9 cellular contexts compared by ENCODE assay signal in the genomic region with DNA sequence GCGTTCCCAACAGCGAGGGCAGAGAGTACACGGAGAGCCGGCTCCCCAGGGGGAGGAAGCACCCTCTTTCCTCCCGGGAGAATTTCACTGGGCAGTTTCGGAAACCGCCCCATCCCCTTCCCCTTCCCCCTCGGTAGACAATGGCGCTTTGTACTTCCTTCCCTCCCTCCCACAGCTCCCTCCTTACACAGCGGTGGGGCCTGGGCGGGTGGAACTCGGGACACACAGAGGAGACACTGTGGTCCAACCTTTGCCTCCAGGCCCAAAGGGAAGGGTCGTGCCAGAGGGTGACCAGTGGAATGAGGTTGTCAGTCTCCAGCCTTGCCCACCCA. TPM values are rescaled to one million over a fixed set of nuclear protein-coding genes. Genes with fewer than 3 reads are reported as not detected.
DNase-seq lines count a peak whose midpoint lies in the region; ATAC-seq and TF ChIP-seq lines count a peak whose summit lies in the region.
"Had no signal": no experiment of that assay in that cellular context is flagged by ENCODE, and none has a peak within 500 bp of the region (broad histone marks: within the 10 kb centered on the region; RNA-seq: fewer than 3 reads in every experiment).

No MANE protein-coding gene starts in this region.

- ATAC-seq in naive thymus-derived CD4-positive, alpha-beta T cell: no peak
- ATAC-seq in HG03457 (IDR thresholded peaks at IDR 0.05; ENCODE audit: unreplicated experiment): no peak
- no peak for ATAC-seq in HG02852 (IDR thresholded peaks at IDR 0.05; ENCODE audit: unreplicated experiment)

- intact Hi-C loops in CD14-positive monocyte (cut with micrococcal nuclease): loop anchor here in 1 of 2 donors (5.0 kb wide), 2 partner anchors 138 to 187 kb away; no protein-coding TSS in a partner anchor
- intact Hi-C loops in naive thymus-derived CD4-positive, alpha-beta T cell (cut with micrococcal nuclease): loop anchor here (2.0 to 10.0 kb wide), 6 partner anchors 75 to 669 kb away; partner anchors contain the start of genes DEPDC5 (in 1 of the 2), DRG1 (in 1 of the 2), LIMK2 (in 1 of the 2) and PRR14L (in 1 of the 2)

- H3K27me3 Mint-ChIP-seq in CD14-positive monocyte (ENCODE audit: low read depth in 3 of 3): peaks cover 2 to 3% (median 2%) of the 10 kb centered on the region in 3 donors
- H3K27me3 Mint-ChIP-seq in naive thymus-derived CD4-positive, alpha-beta T cell: no peaks in the 10 kb centered on the region

- H2AFZ ChIP-seq in OCI-LY3 (ENCODE audit: low read depth, low read length): peak overlapping the region; percentile 35

- H3K36me3 Mint-ChIP-seq in CD14-positive monocyte: peaks cover 4 to 13% of the 10 kb centered on the region in 2 donors
- H3K36me3 Mint-ChIP-seq in naive thymus-derived CD4-positive, alpha-beta T cell: no peaks in the 10 kb centered on the region

- H3K4me3 ChIP-seq in OCI-LY3 (ENCODE audit: low read length) (peak overlapping the region; percentile 95), epithelial cell of esophagus (ENCODE audit: low read length) (peak overlapping the region; percentile 68)
- H3K4me3 ChIP-seq in naive thymus-derived CD4-positive, alpha-beta T cell (ENCODE audit: low read length): peak overlapping the region; percentile 87

- CTCF ChIA-PET in naive thymus-derived CD4-positive, alpha-beta T cell (lab: Charles Lee): interaction anchor here (1.0 to 8.1 kb wide), 15 partner anchors 22 to 452 kb away, joined by 3 to 59 read pairs (median 4); partner anchors contain the start of genes SELENOM and SLC35E4

- TF ChIP-seq CTCF in CD14-positive monocyte (IDR thresholded peaks at IDR 0.05): peak; percentile 63
- TF ChIP-seq CTCF in OCI-LY3 (IDR thresholded peaks at IDR 0.05; ENCODE audit: low read depth, low read length): no peak
- TF ChIP-seq CTCF in epithelial cell of esophagus (IDR thresholded peaks at IDR 0.05; ENCODE audit: insufficient read depth, low read depth, low read length, missing control alignments): no peak

- peak overlapping the region; percentile 93 for H3K27ac ChIP-seq in OCI-LY3 (ENCODE audit: low read length)
- peak overlapping the region; percentile 90 for H3K27ac ChIP-seq in naive thymus-derived CD4-positive, alpha-beta T cell (ENCODE audit: low read depth, low read length)

- POLR2A ChIA-PET in naive thymus-derived CD4-positive, alpha-beta T cell (lab: Charles Lee): interaction anchor here (0.6 to 5.3 kb wide), 13 partner anchors 22 to 207 kb away, joined by 3 to 31 read pairs (median 5); partner anchors contain the start of genes MORC2, PIK3IP1, SELENOM and TUG1

- no peaks in the 10 kb centered on the region for H3K27me3 ChIP-seq in OCI-LY3 (ENCODE audit: low read depth, low read length)
- no peaks in the 10 kb centered on the region for H3K27me3 ChIP-seq in naive thymus-derived CD4-positive, alpha-beta T cell (ENCODE audit: control insufficient read depth in 2 of 2, insufficient read depth in 2 of 2, low read length in 2 of 2)

- peaks cover 0 to 1% (median 0%) of the 10 kb centered on the region in 7 donors for H3K9me3 Mint-ChIP-seq in CD14-positive monocyte
- no peaks in the 10 kb centered on the region for H3K9me3 Mint-ChIP-seq in naive thymus-derived CD4-positive, alpha-beta T cell

- peaks cover 43% of the 10 kb centered on the region for H3K4me1 ChIP-seq in OCI-LY3 (ENCODE audit: low read length)
- peaks cover 13 to 38% of the 10 kb centered on the region in 2 donors for H3K4me1 ChIP-seq in naive thymus-derived CD4-positive, alpha-beta T cell (ENCODE audit: control insufficient read depth in 2 of 2, insufficient read depth in 2 of 2, low read length in 2 of 2)

- H3K4me2 ChIP-seq in OCI-LY3 (ENCODE audit: low read length): peak overlapping the region; percentile 93

- H3K9ac ChIP-seq in OCI-LY3 (ENCODE audit: low read length): peak overlapping the region; percentile 99

- H3K27ac Mint-ChIP-seq in CD14-positive monocyte: peak overlapping the region; percentile 80 to 94 (median 85)
- peak overlapping the region in 4 of 9 donors; percentile 28 to 87 (median 48) for H3K27ac Mint-ChIP-seq in naive thymus-derived CD4-positive, alpha-beta T cell

- H3K36me3 ChIP-seq in OCI-LY3 (replicated peaks; ENCODE audit: low read depth, low read length): no peaks in the 10 kb centered on the region
- H3K36me3 ChIP-seq in naive thymus-derived CD4-positive, alpha-beta T cell (ENCODE audit: control insufficient read depth in 2 of 3, insufficient read depth in 3 of 3, low read length in 3 of 3): peaks cover 0 to 3% (median 0%) of the 10 kb centered on the region in 3 experiments

- H4K20me1 ChIP-seq in OCI-LY3 (ENCODE audit: insufficient read depth, low read length): no peaks in the 10 kb centered on the region

- DNase-seq in CD14-positive monocyte (ENCODE audit: low spot score) (peak; percentile 46), epithelial cell of esophagus (ENCODE audit: low read depth) (no peak), H4 (ENCODE audit: low spot score) (no peak), NCI-H345 (lab: John Stamatoyannopoulos, UW) (no peak)
- no peak for DNase-seq in naive thymus-derived CD4-positive, alpha-beta T cell

- H3K9me3 ChIP-seq in OCI-LY3 (ENCODE audit: insufficient read depth, low read length): no peaks in the 10 kb centered on the region
- H3K9me3 ChIP-seq in naive thymus-derived CD4-positive, alpha-beta T cell (ENCODE audit: control insufficient read depth in 2 of 3, low read length in 3 of 3): no peaks in the 10 kb centered on the region

- peaks cover 44% of the 10 kb centered on the region for H3K4me1 Mint-ChIP-seq in CD14-positive monocyte
- peaks cover 25 to 42% (median 37%) of the 10 kb centered on the region in 7 donors for H3K4me1 Mint-ChIP-seq in naive thymus-derived CD4-positive, alpha-beta T cell

- H3K79me2 ChIP-seq in OCI-LY3 (ENCODE audit: low read length): peaks cover 20% of the 10 kb centered on the region

- peak overlapping the region; percentile 78 to 87 for H3K4me3 Mint-ChIP-seq in CD14-positive monocyte
- peak overlapping the region; percentile 80 to 92 (median 88) for H3K4me3 Mint-ChIP-seq in naive thymus-derived CD4-positive, alpha-beta T cell

RNA-seq across cellular contexts. Expression of gene SMTN, which starts 4.3 kb away (rescaled TPM):
- polyA plus RNA-seq in CD14-positive monocyte: under 1 TPM; 0.87 to 0.88 TPM
- 10 to 100 TPM in 1 of 5 experiments, 1 to 10 TPM in 4; 3.1 to 14.9 (median 6.2) TPM for total RNA-seq in naive thymus-derived CD4-positive, alpha-beta T cell
- polyA plus RNA-seq in naive thymus-derived CD4-positive, alpha-beta T cell: 1 to 10 TPM; 1.1 to 3.9 TPM
- total RNA-seq in H4 (2014; rRNA removed; shearing (Covaris generic)): 13.9 and 20.9 TPM in 2 replicates

RNA-seq across cellular contexts. Expression of gene SELENOM, which starts 21.9 kb away (rescaled TPM):
- polyA plus RNA-seq in CD14-positive monocyte: 1 to 10 TPM; 3.4 to 7.6 TPM
- total RNA-seq in naive thymus-derived CD4-positive, alpha-beta T cell: 10 to 100 TPM in 4 of 5 experiments, 1 to 10 TPM in 1; 9.1 to 71.5 (median 68.6) TPM
- 100 to 1,000 TPM; 129 to 175 TPM for polyA plus RNA-seq in naive thymus-derived CD4-positive, alpha-beta T cell
- total RNA-seq in H4 (2014; rRNA removed; shearing (Covaris generic)): 2.3 and 10.0 TPM in 2 replicates

RNA-seq across cellular contexts. Expression of gene INPP5J, which starts 37.3 kb away (rescaled TPM):
- polyA plus RNA-seq in CD14-positive monocyte: not detected
- under 1 TPM in 4 of 5 experiments, not detected in 1; 0.24 to 0.81 (median 0.51) TPM for total RNA-seq in naive thymus-derived CD4-positive, alpha-beta T cell
- not detected for polyA plus RNA-seq in naive thymus-derived CD4-positive, alpha-beta T cell
- 0.45 and 0.79 TPM in 2 replicates for total RNA-seq in H4 (2014; rRNA removed; shearing (Covaris generic))

RNA-seq across cellular contexts. Expression of gene PLA2G3, which starts 54.8 kb away (rescaled TPM):
- not detected for polyA plus RNA-seq in CD14-positive monocyte
- not detected for total RNA-seq in naive thymus-derived CD4-positive, alpha-beta T cell
- polyA plus RNA-seq in naive thymus-derived CD4-positive, alpha-beta T cell: not detected
- total RNA-seq in H4 (2014; rRNA removed; shearing (Covaris generic)): not detected in 2 replicates
- total RNA-seq: renal cortical epithelial cell had no signal
